ENCODE assay signal across 9 cellular contexts in genomic region chr18:32930695-32931301, GRCh38.
DNase-seq lines count a peak whose midpoint lies in the region; ATAC-seq and TF ChIP-seq lines count a peak whose summit lies in the region.
"Had no signal": no experiment of that assay in that cellular context is flagged by ENCODE, and none has a peak within 500 bp of the region (broad histone marks: within the 10 kb centered on the region; RNA-seq: fewer than 3 reads in every experiment).

No MANE protein-coding gene starts in this region.

- H3K4me1 ChIP-seq in Loucy (ENCODE audit: insufficient read depth, low read length, poor library complexity, severe bottlenecking), result no peaks in the 10 kb centered on the region
- H3K4me1 ChIP-seq in CD4-positive, alpha-beta memory T cell (ENCODE audit: insufficient read depth, low read length), result no peaks in the 10 kb centered on the region

- H3K4me3 ChIP-seq in Loucy (ENCODE audit: low read length, poor library complexity, severe bottlenecking), result no peak overlapping the region
- no peak overlapping the region for H3K4me3 ChIP-seq in CD4-positive, alpha-beta memory T cell (ENCODE audit: low read length in 2 of 2)

- H3K79me2 ChIP-seq in Loucy (ENCODE audit: insufficient read depth, low read length), result no peaks in the 10 kb centered on the region

- no peaks in the 10 kb centered on the region for H3K9me3 ChIP-seq in Loucy (ENCODE audit: insufficient read depth, low read depth, low read length)
- no peaks in the 10 kb centered on the region for H3K9me3 ChIP-seq in CD4-positive, alpha-beta memory T cell (ENCODE audit: control insufficient read depth in 1 of 2, low read length in 2 of 2)

- no peaks in the 10 kb centered on the region for H3K27me3 Mint-ChIP-seq in CD4-positive, alpha-beta memory T cell
- H3K27me3 Mint-ChIP-seq: central memory CD8-positive, alpha-beta T cell had no signal

- no peaks in the 10 kb centered on the region for H3F3A ChIP-seq in Loucy (ENCODE audit: low read depth)

- H4K20me1 ChIP-seq in Loucy (ENCODE audit: insufficient read depth, low read length, poor library complexity, severe bottlenecking), result no peaks in the 10 kb centered on the region

- no peak overlapping the region for H3K27ac Mint-ChIP-seq in CD4-positive, alpha-beta memory T cell

- H3K36me3 Mint-ChIP-seq in CD4-positive, alpha-beta memory T cell, result no peaks in the 10 kb centered on the region

- peak; percentile 77 for TF ChIP-seq CTCF in Loucy (conservative IDR thresholded peaks at IDR 0.05; ENCODE audit: low read length)

- ATAC-seq in activated CD4-positive, CD25-positive, alpha-beta regulatory T cell treated with anti-CD3 and anti-CD28 coated beads, Interleukin-2, amount 50 U/mL, for 24 hours, result peak; percentile 21 to 33
- peak; percentile 97 for ATAC-seq in SK-N-SH treated with all-trans-retinoic acid at 6 μM for 48 hours

- POLR2A ChIA-PET in HEK293T (lab: Yijun Ruan, JAX), result no interaction called here
- POLR2A ChIA-PET in CD4-positive, alpha-beta memory T cell (lab: Charles Lee; ENCODE audit: partially characterized antibody), result no interaction called here

- H3K27me3 ChIP-seq in Loucy (ENCODE audit: insufficient read depth, low read length, poor library complexity, severe bottlenecking), result peaks cover 22% of the 10 kb centered on the region
- no peaks in the 10 kb centered on the region for H3K27me3 ChIP-seq in CD4-positive, alpha-beta memory T cell (ENCODE audit: insufficient read depth, low read length)

- no peaks in the 10 kb centered on the region for H3K9me2 ChIP-seq in Loucy (replicated peaks; ENCODE audit: low read depth, low read length)

- H3K27ac ChIP-seq in CD4-positive, alpha-beta memory T cell (ENCODE audit: low read depth, low read length), result no peak overlapping the region

- H3K9me3 Mint-ChIP-seq in CD4-positive, alpha-beta memory T cell, result peaks cover 0 to 14% (median under 1%) of the 10 kb centered on the region in 8 donors

- no peak overlapping the region for H3K4me3 Mint-ChIP-seq in CD4-positive, alpha-beta memory T cell
- H3K4me3 Mint-ChIP-seq: central memory CD8-positive, alpha-beta T cell had no signal

- no peak overlapping the region for H3K9ac ChIP-seq in Loucy (ENCODE audit: low read depth, low read length, poor library complexity, severe bottlenecking)

- CTCF ChIA-PET in HEK293T (lab: Yijun Ruan, JAX), result interaction anchor here (0.6 to 1.3 kb wide), 5 partner anchors 9 to 216 kb away, joined by 3 to 4 read pairs (median 4); no protein-coding TSS in a partner anchor
- CTCF ChIA-PET in CD4-positive, alpha-beta memory T cell (lab: Charles Lee; ENCODE audit: partially characterized antibody), result no interaction called here

- H3K4me1 Mint-ChIP-seq in CD4-positive, alpha-beta memory T cell, result no peaks in the 10 kb centered on the region
- H3K4me1 Mint-ChIP-seq: central memory CD8-positive, alpha-beta T cell had no signal

- no peak for DNase-seq in activated CD4-positive, CD25-positive, alpha-beta regulatory T cell treated with anti-CD3 and anti-CD28 coated beads, Interleukin-2, amount 50 U/mL, for 72 hours
- DNase-seq in HEK293T (ENCODE audit: extremely low spot score) (peak; percentile 74), iris pigment epithelial cell (ENCODE audit: low read depth) (peak; percentile 69)
- no peak for DNase-seq in effector CD4-positive, alpha-beta T cell
- DNase-seq in CD4-positive, alpha-beta memory T cell, result no peak

- intact Hi-C loops in CD4-positive, alpha-beta memory T cell (cut with micrococcal nuclease), result loop anchor here (10.0 kb wide), 1 partner anchor 56 kb away; no protein-coding TSS in a partner anchor

- no peak overlapping the region for H2AFZ ChIP-seq in Loucy (ENCODE audit: low read length)

- no peak overlapping the region for H3K4me2 ChIP-seq in Loucy (ENCODE audit: low read depth, low read length, poor library complexity, severe bottlenecking)

- H3K36me3 ChIP-seq in Loucy (ENCODE audit: insufficient read depth, low read length), result no peaks in the 10 kb centered on the region
- no peaks in the 10 kb centered on the region for H3K36me3 ChIP-seq in CD4-positive, alpha-beta memory T cell (ENCODE audit: insufficient read depth, low read length)

TF ChIP-seq in HEK293T, 16 proteins besides CTCF, POLR2A, EP300 and RAD21:
- TF ChIP-seq SUZ12 (IDR thresholded peaks at IDR 0.05) (no peak), L3MBTL2 (conservative IDR thresholded peaks at IDR 0.05) (peak; percentile 33)

TF ChIP-seq in SK-N-SH treated with all-trans-retinoic acid at 6 μM for 48 hours, 23 proteins besides CTCF, POLR2A, EP300 and RAD21:
- TF ChIP-seq TOX (CRISPR knock-in tag; IDR thresholded peaks at IDR 0.05; ENCODE audit: borderline replicate concordance) (no peak), CSDC2 (CRISPR knock-in tag; IDR thresholded peaks at IDR 0.05) (no peak), GLIS3 (CRISPR knock-in tag; IDR thresholded peaks at IDR 0.05) (no peak), RARB (CRISPR knock-in tag; IDR thresholded peaks at IDR 0.05) (no peak), POU6F1 (CRISPR knock-in tag; IDR thresholded peaks at IDR 0.05; ENCODE audit: borderline replicate concordance, low read depth) (no peak), PATZ1 (CRISPR knock-in tag; IDR thresholded peaks at IDR 0.05; ENCODE audit: borderline replicate concordance) (no peak), SNAI2 (CRISPR knock-in tag; IDR thresholded peaks at IDR 0.05) (no peak), ZFP3 (CRISPR knock-in tag; IDR thresholded peaks at IDR 0.05) (no peak), ESRRG (CRISPR knock-in tag; IDR thresholded peaks at IDR 0.05) (no peak), CSRNP3 (CRISPR knock-in tag; IDR thresholded peaks at IDR 0.05) (no peak), PPARA (CRISPR knock-in tag; IDR thresholded peaks at IDR 0.05; ENCODE audit: borderline replicate concordance) (no peak), TCF4 (CRISPR knock-in tag; IDR thresholded peaks at IDR 0.05; ENCODE audit: borderline replicate concordance) (no peak), ZC3H10 (CRISPR knock-in tag; IDR thresholded peaks at IDR 0.05) (no peak), BACH2 (CRISPR knock-in tag; IDR thresholded peaks at IDR 0.05; ENCODE audit: borderline replicate concordance) (no peak), OSR1 (CRISPR knock-in tag; IDR thresholded peaks at IDR 0.05) (no peak), CREB5 (CRISPR knock-in tag; IDR thresholded peaks at IDR 0.05; ENCODE audit: low read depth) (no peak), ZNF70 (CRISPR knock-in tag; IDR thresholded peaks at IDR 0.05) (no peak)

Comparison
In these comparisons a context has a peak if more than half of its experiments do, and no peak if none do; other contexts are left out.
1. DNase-seq: peak in HEK293T (single experiment) and iris pigment epithelial cell (single experiment); none in activated CD4-positive, CD25-positive, alpha-beta regulatory T cell treated with anti-CD3 and anti-CD28 coated beads, Interleukin-2, amount 50 U/mL, for 72 hours (single experiment), effector CD4-positive, alpha-beta T cell (single experiment) and CD4-positive, alpha-beta memory T cell (0 of 5).